ENCODE assay signal across 12 cellular contexts in genomic region chr9:31908158-31908890, GRCh38.
DNase-seq lines count a peak whose midpoint lies in the region; ATAC-seq and TF ChIP-seq lines count a peak whose summit lies in the region.
"Had no signal": no experiment of that assay in that cellular context is flagged by ENCODE, and none has a peak within 500 bp of the region (broad histone marks: within the 10 kb centered on the region; RNA-seq: fewer than 3 reads in every experiment).

No MANE protein-coding gene starts in this region.

- H3K9me3 ChIP-seq in CD8-positive, alpha-beta T cell (ENCODE audit: low read length): no peaks in the 10 kb centered on the region
- no peaks in the 10 kb centered on the region for H3K9me3 ChIP-seq in lower lobe of right lung
- no peaks in the 10 kb centered on the region for H3K9me3 ChIP-seq in upper lobe of left lung

- no peak for TF ChIP-seq CTCF in CD8-positive, alpha-beta T cell (IDR thresholded peaks at IDR 0.05)
- no peak for TF ChIP-seq CTCF in GM13977 (IDR thresholded peaks at IDR 0.05; ENCODE audit: extremely low read depth, insufficient read depth, missing control alignments)
- no peak for TF ChIP-seq CTCF in lower lobe of right lung (IDR thresholded peaks at IDR 0.05)
- TF ChIP-seq CTCF in upper lobe of left lung (IDR thresholded peaks at IDR 0.05): no peak

- H3K4me3 Mint-ChIP-seq in CD8-positive, alpha-beta T cell: peak overlapping the region; percentile 51

- POLR2A ChIA-PET in CD8-positive, alpha-beta T cell (lab: Charles Lee): no interaction called here

- H3K9me3 Mint-ChIP-seq in CD8-positive, alpha-beta T cell: no peaks in the 10 kb centered on the region

- CTCF ChIA-PET in CD8-positive, alpha-beta T cell (lab: Charles Lee): no interaction called here

- DNase-seq in CD8-positive, alpha-beta T cell: no peak
- DNase-seq in T1000 (lab: John Stamatoyannopoulos, UW) (peak; percentile 74), GM13977 (ENCODE audit: low spot score) (no peak), DMS153 (lab: John Stamatoyannopoulos, UW) (no peak), lower lobe of right lung (no peak), upper lobe of left lung (no peak)
- DNase-seq: activated naive CD4-positive, alpha-beta T cell treated with anti-CD3 and anti-CD28 coated beads, Interleukin-2, amount 50 U/mL, for 16 hours; GF-D8; NCI-H446 treated with DMSO at 0.1 percent for 48 hours; stimulated activated CD4-positive, alpha-beta T cell treated with anti-CD3 and anti-CD28 coated beads, Interleukin-4, amount 100 ng/mL, for 4 hours had no signal

- WGBS in upper lobe of left lung, 2 donors: 83% methylated on average over 6 of the region's 6 CpGs

- H3K4me3 ChIP-seq in CD8-positive, alpha-beta T cell (ENCODE audit: low read depth, low read length): no peak overlapping the region
- H3K4me3 ChIP-seq in lower lobe of right lung (no peak overlapping the region), upper lobe of left lung (no peak overlapping the region)

- no peak for TF ChIP-seq EP300 in upper lobe of left lung (IDR thresholded peaks at IDR 0.05)

- H3K27ac Mint-ChIP-seq in CD8-positive, alpha-beta T cell: no peak overlapping the region

- H3K27me3 Mint-ChIP-seq in CD8-positive, alpha-beta T cell (ENCODE audit: low read depth): no peaks in the 10 kb centered on the region

- in situ Hi-C loops in GM13977 (cut with MboI; ENCODE audit: low pct_unique_long_range_greater_than_20kb, low sequenced_read_pairs, unreplicated experiment): no loop called here

- TF ChIP-seq POLR2A in upper lobe of left lung (IDR thresholded peaks at IDR 0.05): no peak

- no peaks in the 10 kb centered on the region for H3K27me3 ChIP-seq in CD8-positive, alpha-beta T cell (ENCODE audit: insufficient read depth, low read length)
- H3K27me3 ChIP-seq in lower lobe of right lung (ENCODE audit: low read depth) (no peaks in the 10 kb centered on the region), upper lobe of left lung (no peaks in the 10 kb centered on the region)

- no peak overlapping the region for H3K27ac ChIP-seq in CD8-positive, alpha-beta T cell (ENCODE audit: low read depth, low read length)
- H3K27ac ChIP-seq in lower lobe of right lung (no peak overlapping the region), upper lobe of left lung (no peak overlapping the region)

- no peaks in the 10 kb centered on the region for H3K4me1 Mint-ChIP-seq in CD8-positive, alpha-beta T cell (ENCODE audit: low read depth)

- no peaks in the 10 kb centered on the region for H3K36me3 ChIP-seq in CD8-positive, alpha-beta T cell (ENCODE audit: insufficient read depth, low read length)
- H3K36me3 ChIP-seq in lower lobe of right lung (no peaks in the 10 kb centered on the region), upper lobe of left lung (no peaks in the 10 kb centered on the region)

- intact Hi-C loops in CD8-positive, alpha-beta T cell (cut with DNase I, micrococcal nuclease): no loop called here
- intact Hi-C loops in lower lobe of right lung (cut with DNase I): no loop called here

- no peaks in the 10 kb centered on the region for H3K36me3 Mint-ChIP-seq in CD8-positive, alpha-beta T cell

- no peaks in the 10 kb centered on the region for H3K4me1 ChIP-seq in CD8-positive, alpha-beta T cell (ENCODE audit: insufficient read depth, low read length)
- H3K4me1 ChIP-seq in lower lobe of right lung (no peaks in the 10 kb centered on the region), upper lobe of left lung (no peaks in the 10 kb centered on the region)

- ATAC-seq in CD8-positive, alpha-beta T cell: no peak
- ATAC-seq in GM19463 (IDR thresholded peaks at IDR 0.05; ENCODE audit: unreplicated experiment) (peak; percentile 71), HG03439 (IDR thresholded peaks at IDR 0.05; ENCODE audit: unreplicated experiment) (peak; percentile 85), lower lobe of right lung (no peak), upper lobe of left lung (ENCODE audit: low FRiP score in 2 of 2) (no peak)

Comparison
In these comparisons a context has a peak if more than half of its experiments do, and no peak if none do; other contexts are left out.
1. ATAC-seq: peak in GM19463 (single experiment) and HG03439 (single experiment); none in CD8-positive, alpha-beta T cell (single experiment), lower lobe of right lung (0 of 2) and upper lobe of left lung (0 of 2).